18 cellular contexts compared by ENCODE assay signal in the genomic region with DNA sequence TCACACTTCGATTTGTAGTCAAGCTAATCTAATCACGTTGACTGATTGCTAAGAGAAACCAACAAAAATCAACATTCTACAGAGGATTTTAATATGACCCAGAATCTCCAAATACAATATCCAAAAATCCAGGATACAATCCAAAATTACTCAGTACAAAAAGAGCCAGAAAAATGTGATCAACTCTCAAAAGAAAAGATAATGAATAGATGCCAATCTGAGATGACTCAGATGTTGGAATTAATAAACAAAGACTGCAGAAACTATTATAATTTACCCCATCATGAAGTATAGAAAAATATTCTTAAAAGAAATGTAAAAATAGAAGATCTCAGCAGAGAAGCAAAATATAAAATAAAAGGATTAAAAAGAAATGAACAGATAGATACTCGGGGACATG.
"Had no signal": no experiment of that assay in that cellular context is flagged by ENCODE, and none has a peak within 500 bp of the region (broad histone marks: within the 10 kb centered on the region; RNA-seq: fewer than 3 reads in every experiment).

No MANE protein-coding gene starts in this region.

- H3K4me1 Mint-ChIP-seq: activated CD4-positive, alpha-beta T cell treated with anti-CD3 and anti-CD28 coated beads, Interleukin-2, amount 10 ng/mL, durations not matched to agents 7 days and 5 days had no signal

- H3K4me3 Mint-ChIP-seq: activated CD4-positive, alpha-beta T cell treated with anti-CD3 and anti-CD28 coated beads, Interleukin-2, amount 10 ng/mL, durations not matched to agents 7 days and 5 days; effector memory CD8-positive, alpha-beta T cell; immature natural killer cell; natural killer cell treated with Interleukin-12 subunit alpha and Interleukin-12 subunit beta and Interleukin-15 and Interleukin-18, amount 100 ng/mL, for 72 hours had no signal

- H3K9me3 Mint-ChIP-seq: activated CD4-positive, alpha-beta T cell treated with anti-CD3 and anti-CD28 coated beads, Interleukin-2, amount 10 ng/mL, durations not matched to agents 7 days and 5 days; activated naive CD4-positive, alpha-beta T cell treated with anti-CD3 and anti-CD28 coated beads, Interleukin-2, amount 50 U/mL, for 72 hours; effector memory CD8-positive, alpha-beta T cell; immature natural killer cell; natural killer cell treated with Interleukin-12 subunit alpha and Interleukin-12 subunit beta and Interleukin-15 and Interleukin-18, amount 100 ng/mL, for 72 hours had no signal

- H3K27me3 Mint-ChIP-seq: activated CD4-positive, alpha-beta T cell treated with anti-CD3 and anti-CD28 coated beads, Interleukin-2, amount 10 ng/mL, durations not matched to agents 7 days and 5 days; effector memory CD8-positive, alpha-beta T cell; natural killer cell treated with Interleukin-12 subunit alpha and Interleukin-12 subunit beta and Interleukin-15 and Interleukin-18, amount 100 ng/mL, for 72 hours had no signal

- H3K4me1 ChIP-seq: psoas muscle, right lobe of liver had no signal

- ATAC-seq: activated naive CD4-positive, alpha-beta T cell treated with anti-CD3 and anti-CD28 coated beads, Interleukin-2, amount 50 U/mL, for 72 hours; effector memory CD8-positive, alpha-beta T cell; left colon; natural killer cell treated with Interleukin-12 subunit alpha and Interleukin-12 subunit beta and Interleukin-15 and Interleukin-18, amount 100 ng/mL, for 72 hours; psoas muscle; right lobe of liver had no signal

- H3K4me3 ChIP-seq: ascending aorta, coronary artery, psoas muscle, right lobe of liver, spleen, suprapubic skin, upper lobe of left lung had no signal

- H3K27ac Mint-ChIP-seq: activated CD4-positive, alpha-beta T cell treated with anti-CD3 and anti-CD28 coated beads, Interleukin-2, amount 10 ng/mL, durations not matched to agents 7 days and 5 days; natural killer cell treated with Interleukin-12 subunit alpha and Interleukin-12 subunit beta and Interleukin-15 and Interleukin-18, amount 100 ng/mL, for 72 hours had no signal

- H3K27ac ChIP-seq: coronary artery, psoas muscle, right lobe of liver, spleen, suprapubic skin had no signal

- H3K27me3 ChIP-seq: ascending aorta, right lobe of liver, spleen, suprapubic skin, upper lobe of left lung had no signal

- H3K9me3 ChIP-seq: ascending aorta, psoas muscle, right lobe of liver, spleen, suprapubic skin, upper lobe of left lung had no signal

- DNase-seq: activated CD4-positive, alpha-beta T cell treated with anti-CD3 and anti-CD28 coated beads, Interleukin-2, amount 10 ng/mL, durations not matched to agents 7 days and 5 days; activated CD4-positive, CD25-positive, alpha-beta regulatory T cell; activated CD8-positive, alpha-beta memory T cell treated with anti-CD3 and anti-CD28 coated beads for 24 hours; effector memory CD8-positive, alpha-beta T cell; immature natural killer cell; left colon; occipital lobe; psoas muscle; right lobe of liver; spleen; stimulated activated CD4-positive, alpha-beta T cell treated with anti-CD3 and anti-CD28 coated beads, Interleukin-2, amount 100 ng/mL, for 24 hours; stimulated activated naive CD4-positive, alpha-beta T cell treated with Interleukin-2 at 50 U/mL for 16 hours; upper lobe of left lung had no signal
